1 cellular context compared by ENCODE assay signal in the genomic region with DNA sequence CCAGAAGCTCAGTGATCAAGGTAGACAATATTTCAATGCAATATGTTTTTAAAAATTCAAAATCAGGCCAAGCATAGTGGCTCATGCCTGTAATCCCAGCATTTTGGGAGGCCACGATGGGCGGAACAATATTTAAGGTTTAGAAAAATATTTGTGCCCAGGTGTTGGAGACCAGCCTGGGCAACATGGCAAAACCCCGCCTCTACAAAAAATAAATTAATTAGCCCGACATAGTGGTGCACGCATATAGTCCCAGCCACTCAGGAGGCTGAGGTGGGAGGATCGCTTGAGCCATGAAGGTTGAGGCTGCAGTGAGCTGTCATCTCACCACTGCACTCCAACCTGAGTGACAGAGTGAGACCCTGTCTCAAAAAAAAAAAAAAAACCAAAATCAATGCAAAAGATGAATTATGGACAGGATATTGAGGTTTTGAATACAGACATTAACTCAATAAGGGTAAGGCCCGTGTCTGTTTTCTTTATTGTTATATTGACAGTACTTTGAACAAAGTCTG.
TF ChIP-seq lines count a peak whose summit lies in the region.

No MANE protein-coding gene starts in this region.

TF ChIP-seq in HCT116, 20 proteins besides CTCF, POLR2A, EP300 and RAD21 (continued from another document):
- TF ChIP-seq, protein P1, sequence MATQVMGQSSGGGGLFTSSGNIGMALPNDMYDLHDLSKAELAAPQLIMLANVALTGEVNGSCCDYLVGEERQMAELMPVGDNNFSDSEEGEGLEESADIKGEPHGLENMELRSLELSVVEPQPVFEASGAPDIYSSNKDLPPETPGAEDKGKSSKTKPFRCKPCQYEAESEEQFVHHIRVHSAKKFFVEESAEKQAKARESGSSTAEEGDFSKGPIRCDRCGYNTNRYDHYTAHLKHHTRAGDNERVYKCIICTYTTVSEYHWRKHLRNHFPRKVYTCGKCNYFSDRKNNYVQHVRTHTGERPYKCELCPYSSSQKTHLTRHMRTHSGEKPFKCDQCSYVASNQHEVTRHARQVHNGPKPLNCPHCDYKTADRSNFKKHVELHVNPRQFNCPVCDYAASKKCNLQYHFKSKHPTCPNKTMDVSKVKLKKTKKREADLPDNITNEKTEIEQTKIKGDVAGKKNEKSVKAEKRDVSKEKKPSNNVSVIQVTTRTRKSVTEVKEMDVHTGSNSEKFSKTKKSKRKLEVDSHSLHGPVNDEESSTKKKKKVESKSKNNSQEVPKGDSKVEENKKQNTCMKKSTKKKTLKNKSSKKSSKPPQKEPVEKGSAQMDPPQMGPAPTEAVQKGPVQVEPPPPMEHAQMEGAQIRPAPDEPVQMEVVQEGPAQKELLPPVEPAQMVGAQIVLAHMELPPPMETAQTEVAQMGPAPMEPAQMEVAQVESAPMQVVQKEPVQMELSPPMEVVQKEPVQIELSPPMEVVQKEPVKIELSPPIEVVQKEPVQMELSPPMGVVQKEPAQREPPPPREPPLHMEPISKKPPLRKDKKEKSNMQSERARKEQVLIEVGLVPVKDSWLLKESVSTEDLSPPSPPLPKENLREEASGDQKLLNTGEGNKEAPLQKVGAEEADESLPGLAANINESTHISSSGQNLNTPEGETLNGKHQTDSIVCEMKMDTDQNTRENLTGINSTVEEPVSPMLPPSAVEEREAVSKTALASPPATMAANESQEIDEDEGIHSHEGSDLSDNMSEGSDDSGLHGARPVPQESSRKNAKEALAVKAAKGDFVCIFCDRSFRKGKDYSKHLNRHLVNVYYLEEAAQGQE (IDR thresholded peaks at IDR 0.05; ENCODE audit: low read depth), result no peak
- TF ChIP-seq, protein P2, sequence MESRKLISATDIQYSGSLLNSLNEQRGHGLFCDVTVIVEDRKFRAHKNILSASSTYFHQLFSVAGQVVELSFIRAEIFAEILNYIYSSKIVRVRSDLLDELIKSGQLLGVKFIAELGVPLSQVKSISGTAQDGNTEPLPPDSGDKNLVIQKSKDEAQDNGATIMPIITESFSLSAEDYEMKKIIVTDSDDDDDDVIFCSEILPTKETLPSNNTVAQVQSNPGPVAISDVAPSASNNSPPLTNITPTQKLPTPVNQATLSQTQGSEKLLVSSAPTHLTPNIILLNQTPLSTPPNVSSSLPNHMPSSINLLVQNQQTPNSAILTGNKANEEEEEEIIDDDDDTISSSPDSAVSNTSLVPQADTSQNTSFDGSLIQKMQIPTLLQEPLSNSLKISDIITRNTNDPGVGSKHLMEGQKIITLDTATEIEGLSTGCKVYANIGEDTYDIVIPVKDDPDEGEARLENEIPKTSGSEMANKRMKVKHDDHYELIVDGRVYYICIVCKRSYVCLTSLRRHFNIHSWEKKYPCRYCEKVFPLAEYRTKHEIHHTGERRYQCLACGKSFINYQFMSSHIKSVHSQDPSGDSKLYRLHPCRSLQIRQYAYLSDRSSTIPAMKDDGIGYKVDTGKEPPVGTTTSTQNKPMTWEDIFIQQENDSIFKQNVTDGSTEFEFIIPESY (IDR thresholded peaks at IDR 0.05; ENCODE audit: extremely low read depth, insufficient replicate concordance, low read length), result no peak
- TF ChIP-seq YY1 (IDR thresholded peaks at IDR 0.05; ENCODE audit: extremely low read depth, insufficient replicate concordance, low read depth, low read length), result no peak
- TF ChIP-seq FOSL1 (IDR thresholded peaks at IDR 0.05; ENCODE audit: low read depth), result no peak
- TF ChIP-seq EZH2 (IDR thresholded peaks at IDR 0.05), result no peak
- TF ChIP-seq ZFX (IDR thresholded peaks at IDR 0.05), result no peak
- no peak for TF ChIP-seq JUND (IDR thresholded peaks at IDR 0.05)
- no peak for TF ChIP-seq POLR2AphosphoS5 (IDR thresholded peaks at IDR 0.05; ENCODE audit: low read depth, low read length)
- TF ChIP-seq CEBPB (IDR thresholded peaks at IDR 0.05; ENCODE audit: low read depth), result no peak
- no peak for TF ChIP-seq SIN3A (IDR thresholded peaks at IDR 0.05; ENCODE audit: low read depth)
- no peak for TF ChIP-seq ZNF274 (IDR thresholded peaks at IDR 0.05; ENCODE audit: low read depth, low read length)
